9 cellular contexts compared by ENCODE assay signal in genomic region chr11:6357222-6357621, GRCh38. TPM values are rescaled to one million over a fixed set of nuclear protein-coding genes. Genes with fewer than 3 reads are reported as not detected.
DNase-seq lines count a peak whose midpoint lies in the region; ATAC-seq, FAIRE-seq and TF ChIP-seq lines count a peak whose summit lies in the region.
"Had no signal": no experiment of that assay in that cellular context is flagged by ENCODE, and none has a peak within 500 bp of the region (broad histone marks: within the 10 kb centered on the region; RNA-seq: fewer than 3 reads in every experiment).

No MANE protein-coding gene starts in this region.

- H3K9me3 ChIP-seq in keratinocyte (ENCODE audit: control insufficient read depth, low read depth, low read length): no peaks in the 10 kb centered on the region
- no peaks in the 10 kb centered on the region for H3K9me3 ChIP-seq in tibial artery
- H3K9me3 ChIP-seq in HepG2 (ENCODE audit: low read length): no peaks in the 10 kb centered on the region

- H3K36me3 ChIP-seq in keratinocyte (ENCODE audit: control insufficient read depth in 2 of 2, extremely low read depth in 1 of 2, insufficient read depth in 2 of 2, low read length in 2 of 2) (no peaks in the 10 kb centered on the region), tibial artery (no peaks in the 10 kb centered on the region), HepG2 (replicated peaks in 1 of 2; ENCODE audit: control insufficient read depth in 1 of 2, insufficient read depth in 2 of 2, low read length in 2 of 2) (no peaks in the 10 kb centered on the region)

- H3K79me2 ChIP-seq in keratinocyte (ENCODE audit: control insufficient read depth, insufficient read depth, low read length): no peaks in the 10 kb centered on the region
- no peaks in the 10 kb centered on the region for H3K79me2 ChIP-seq in HepG2 (ENCODE audit: insufficient read depth, low read length)

- TF ChIP-seq EP300 in HepG2 (IDR thresholded peaks at IDR 0.05; ENCODE audit: low read depth in 2 of 2, low read length in 2 of 2) (no peak), HepG2 (CRISPR knock-in tag; IDR thresholded peaks at IDR 0.05; ENCODE audit: borderline replicate concordance) (no peak)

- FAIRE-seq in keratinocyte (lab: Jason Lieb, UNC) (no peak), HepG2 (lab: Jason Lieb, UNC) (no peak)

- no peak for ATAC-seq in HepG2

- H3K27ac ChIP-seq in keratinocyte (ENCODE audit: control insufficient read depth, insufficient read depth, low read length) (no peak overlapping the region), tibial artery (peak overlapping the region; percentile 73 to 79), HepG2 (ENCODE audit: extremely low read length, insufficient read depth, low read length) (no peak overlapping the region)

- H2AFZ ChIP-seq in keratinocyte (ENCODE audit: control insufficient read depth, low read length) (peak overlapping the region; percentile 85), HepG2 (ENCODE audit: low read length) (no peak overlapping the region)

- 41% methylated on average over 8 of the region's 9 CpGs for WGBS in HepG2 (ENCODE audit: low lambda C conversion rate)

- no peak for TF ChIP-seq RAD21 in HepG2 (CRISPR knock-in tag; IDR thresholded peaks at IDR 0.05)

- TF ChIP-seq CTCF in keratinocyte (optimal IDR thresholded peaks at IDR 0.05 in 1 of 3, IDR thresholded peaks at IDR 0.05 in 1 of 3, conservative IDR thresholded peaks at IDR 0.05 in 1 of 3; ENCODE audit: extremely low read depth in 1 of 3, insufficient read depth in 2 of 3, low read length in 3 of 3) (no peak), tibial artery (IDR thresholded peaks at IDR 0.05) (no peak), HepG2 (CRISPR knock-in tag; IDR thresholded peaks at IDR 0.05) (no peak)

- CTCF ChIA-PET in HepG2 (lab: Yijun Ruan, JAX; ENCODE audit: low intra/inter-chr PET ratio, low total read pairs): no interaction called here

- H4K20me1 ChIP-seq in keratinocyte (ENCODE audit: control insufficient read depth, extremely low read depth, insufficient read depth, low read length) (no peaks in the 10 kb centered on the region), HepG2 (ENCODE audit: insufficient read depth, low read length) (no peaks in the 10 kb centered on the region)

- H3K4me2 ChIP-seq in keratinocyte (ENCODE audit: control insufficient read depth, extremely low read depth, insufficient read depth, low read depth, low read length) (peak overlapping the region; percentile 50), HepG2 (ENCODE audit: low read depth, low read length) (no peak overlapping the region)

- no peak overlapping the region for H3K9ac ChIP-seq in keratinocyte (ENCODE audit: control insufficient read depth, extremely low read depth, insufficient read depth, low read length)
- no peak overlapping the region for H3K9ac ChIP-seq in HepG2 (ENCODE audit: insufficient read depth, low read depth, low read length)

- POLR2A ChIA-PET in HepG2 (lab: Yijun Ruan, JAX): no interaction called here

- no peaks in the 10 kb centered on the region for H3K9me1 ChIP-seq in keratinocyte (ENCODE audit: control insufficient read depth, extremely low read depth, insufficient read depth, low read length)

- H3K4me1 ChIP-seq in keratinocyte (ENCODE audit: control insufficient read depth, extremely low read depth, insufficient read depth, low read length): peaks cover 6% of the 10 kb centered on the region
- H3K4me1 ChIP-seq in tibial artery: peaks cover 0 to 33% (median 18%) of the 10 kb centered on the region in 4 donors
- H3K4me1 ChIP-seq in HepG2 (ENCODE audit: insufficient read depth, low read length): peaks cover 22% of the 10 kb centered on the region

- no peak for TF ChIP-seq POLR2A in HepG2 (IDR thresholded peaks at IDR 0.05; ENCODE audit: insufficient read depth in 1 of 2, low read depth in 2 of 2, low read length in 2 of 2)

- intact Hi-C loops in tibial artery (cut with DNase I; ENCODE audit: low total_unique reads) (loop anchor here (5.0 kb wide), 1 partner anchor 35 kb away; the partner anchor contains the start of gene CAVIN3), HepG2 (cut with micrococcal nuclease; ENCODE audit: unreplicated experiment) (loop anchor here (10.0 kb wide), 1 partner anchor 882 kb away; no protein-coding TSS in a partner anchor)

- DNase-seq in activated T-cell treated with anti-CD3 and anti-CD28 coated beads for 24 hours (ENCODE audit: low read depth) (peak; percentile 20), amniotic epithelial cell (ENCODE audit: low read depth) (peak; percentile 81), keratinocyte (ENCODE audit: low read depth, low spot score) (peak; percentile 28), tibial artery (peak; percentile 60 to 89), NCI-H2196 treated with DMSO at 0.1 percent for 48 hours (lab: John Stamatoyannopoulos, UW; ENCODE audit: unreplicated experiment) (no peak), NCI-H1436 (lab: John Stamatoyannopoulos, UW) (no peak), HepG2 (ENCODE audit: low spot score) (no peak)
- DNase-seq in activated T-cell treated with anti-CD3 and anti-CD28 coated beads, Interleukin-2, amount 50 U/mL, for 1 hour: no peak
- DNase-seq: NCI-H146 had no signal

- H3K27me3 ChIP-seq in keratinocyte (ENCODE audit: control insufficient read depth, extremely low read depth, insufficient read depth, low read length) (no peaks in the 10 kb centered on the region), tibial artery (no peaks in the 10 kb centered on the region), HepG2 (ENCODE audit: control insufficient read depth in 1 of 2, insufficient read depth in 2 of 2, low read length in 2 of 2) (no peaks in the 10 kb centered on the region)

- H3K4me3 ChIP-seq in keratinocyte (ENCODE audit: control insufficient read depth in 2 of 3, extremely low read depth in 1 of 3, insufficient read depth in 2 of 3, low read depth in 1 of 3, low read length in 3 of 3) (no peak overlapping the region), tibial artery (no peak overlapping the region), HepG2 (replicated peaks in 1 of 3; ENCODE audit: insufficient read depth in 1 of 3, low read depth in 2 of 3, low read length in 3 of 3) (no peak overlapping the region)

- BruUV-seq in HepG2 (replicated peaks; lab: Mats Ljungman, UMichigan): no TSS peak

- dilution Hi-C loops in keratinocyte (cut with MboI; ENCODE audit: extremely low pct_ligation_motif_present, low sequenced_read_pairs): no loop called here

- in situ Hi-C loops in HepG2 (cut with HindIII; ENCODE audit: extremely low pct_ligation_motif_present, low pct_unique_long_range_greater_than_20kb): no loop called here

RNA-seq across cellular contexts. Expression of gene SMPD1, which starts 33.1 kb away (rescaled TPM):
- polyA plus RNA-seq in keratinocyte (7.3 to 12.6 TPM (median 8.0 TPM) in 3 replicates), HepG2 (2011; rRNA removed) (6.3 and 9.2 TPM in 2 replicates)
- 11.0 TPM for polyA plus RNA-seq in keratinocyte (2011; ENCODE audit: low read depth)
- 6.9 and 7.5 TPM in 2 replicates for polyA plus RNA-seq in keratinocyte (2011; cell fraction: cytosol; rRNA removed)
- polyA plus RNA-seq in keratinocyte (2011; cell fraction: nucleus; rRNA removed): 17.9 and 18.9 TPM in 2 replicates
- polyA plus RNA-seq in keratinocyte (2012; ENCODE audit: low replicate concordance): 12.0 and 33.7 TPM in 2 replicates
- polyA minus RNA-seq in keratinocyte: 8.1 to 21.8 TPM (median 9.0 TPM) in 3 replicates
- 14.6 TPM for polyA minus RNA-seq in keratinocyte (2011; cell fraction: cytosol; rRNA and poly(A)+ RNA removed)
- polyA minus RNA-seq in keratinocyte (2011; cell fraction: nucleus; rRNA and poly(A)+ RNA removed): 10.7 and 12.0 TPM in 2 replicates
- 5.3 and 8.4 TPM in 2 replicates for total RNA-seq in HepG2 (2016; rRNA removed; fragmentation: Illumina TruSeq; extraction: Trizol)
- total RNA-seq in HepG2 (2016; cell fraction: cytosol; rRNA removed; fragmentation: Illumina TruSeq; extraction: Trizol; ENCODE audit: low read depth): 3.1 and 3.7 TPM in 2 replicates
- total RNA-seq in HepG2 (2016; cell fraction: insoluble cytoplasmic fraction; rRNA removed; fragmentation: Illumina TruSeq; extraction: Trizol): 3.9 and 9.3 TPM in 2 replicates
- total RNA-seq in HepG2 (2016; cell fraction: membrane; rRNA removed; fragmentation: Illumina TruSeq; extraction: Trizol): 7.2 TPM in 2 replicates
- total RNA-seq in HepG2 (2016; cell fraction: nucleus; rRNA removed; fragmentation: Illumina TruSeq; extraction: Trizol): 7.5 and 7.8 TPM in 2 replicates
- polyA plus RNA-seq in HepG2 (2011; cell fraction: cytosol; rRNA removed): 6.7 and 8.2 TPM in 2 replicates
- polyA plus RNA-seq in HepG2 (2011; cell fraction: nucleus; rRNA removed): 5.6 and 6.2 TPM in 2 replicates
- 5.3 and 6.5 TPM in 2 replicates for polyA plus RNA-seq in HepG2 (2012)
- 3.8 and 4.6 TPM in 2 replicates for polyA plus RNA-seq in HepG2 (2016; cell fraction: cytosol; fragmentation: Illumina TruSeq; extraction: Trizol; ENCODE audit: low read depth)
- polyA plus RNA-seq in HepG2 (2016; cell fraction: insoluble cytoplasmic fraction; fragmentation: Illumina TruSeq; extraction: Trizol; ENCODE audit: low read depth): 4.9 and 6.3 TPM in 2 replicates
- 8.5 and 9.0 TPM in 2 replicates for polyA plus RNA-seq in HepG2 (2016; cell fraction: membrane; fragmentation: Illumina TruSeq; extraction: Trizol; ENCODE audit: low read depth)
- 16.3 TPM in 2 replicates for polyA plus RNA-seq in HepG2 (2016; cell fraction: nucleus; fragmentation: Illumina TruSeq; extraction: Trizol; ENCODE audit: insufficient read depth, low read depth)
- 5.4 and 13.1 TPM in 2 replicates for polyA minus RNA-seq in HepG2 (2011; rRNA and poly(A)+ RNA removed; ENCODE audit: low replicate concordance)
- polyA minus RNA-seq in HepG2 (2011; cell fraction: cytosol; rRNA and poly(A)+ RNA removed): 4.3 and 5.8 TPM in 2 replicates
- 1.7 and 2.2 TPM in 2 replicates for polyA minus RNA-seq in HepG2 (2011; cell fraction: nucleus; rRNA and poly(A)+ RNA removed)

RNA-seq across cellular contexts. Expression of gene CAVIN3, which starts 36.9 kb away (rescaled TPM):
- polyA plus RNA-seq in keratinocyte (26.0 to 43.0 TPM (median 30.1 TPM) in 3 replicates), HepG2 (2011; rRNA removed) (not detected in 2 replicates)
- polyA plus RNA-seq in keratinocyte (2011; ENCODE audit: low read depth): 1.6 TPM
- 12.2 and 49.7 TPM in 2 replicates for polyA plus RNA-seq in keratinocyte (2011; cell fraction: cytosol; rRNA removed)
- 15.5 and 20.8 TPM in 2 replicates for polyA plus RNA-seq in keratinocyte (2011; cell fraction: nucleus; rRNA removed)
- 5.5 and 85.3 TPM in 2 replicates for polyA plus RNA-seq in keratinocyte (2012; ENCODE audit: low replicate concordance)
- polyA minus RNA-seq in keratinocyte: 3.3 to 6.2 TPM (median 3.4 TPM) in 3 replicates
- 23.0 TPM for polyA minus RNA-seq in keratinocyte (2011; cell fraction: cytosol; rRNA and poly(A)+ RNA removed)
- polyA minus RNA-seq in keratinocyte (2011; cell fraction: nucleus; rRNA and poly(A)+ RNA removed): 8.4 and 9.0 TPM in 2 replicates
- not detected in 2 replicates for total RNA-seq in HepG2 (2016; rRNA removed; fragmentation: Illumina TruSeq; extraction: Trizol)
- not detected in 2 replicates for total RNA-seq in HepG2 (2016; cell fraction: cytosol; rRNA removed; fragmentation: Illumina TruSeq; extraction: Trizol; ENCODE audit: low read depth)
- total RNA-seq in HepG2 (2016; cell fraction: insoluble cytoplasmic fraction; rRNA removed; fragmentation: Illumina TruSeq; extraction: Trizol): not detected in 2 replicates
- not detected in 2 replicates for total RNA-seq in HepG2 (2016; cell fraction: membrane; rRNA removed; fragmentation: Illumina TruSeq; extraction: Trizol)
- total RNA-seq in HepG2 (2016; cell fraction: nucleus; rRNA removed; fragmentation: Illumina TruSeq; extraction: Trizol): not detected in 2 replicates
- not detected in 2 replicates for polyA plus RNA-seq in HepG2 (2011; cell fraction: cytosol; rRNA removed)
- polyA plus RNA-seq in HepG2 (2011; cell fraction: nucleus; rRNA removed): not detected in 2 replicates
- not detected in 2 replicates for polyA plus RNA-seq in HepG2 (2012)
- polyA plus RNA-seq in HepG2 (2016; cell fraction: cytosol; fragmentation: Illumina TruSeq; extraction: Trizol; ENCODE audit: low read depth): not detected in 2 replicates
- polyA plus RNA-seq in HepG2 (2016; cell fraction: insoluble cytoplasmic fraction; fragmentation: Illumina TruSeq; extraction: Trizol; ENCODE audit: low read depth): not detected in 2 replicates
- not detected in 2 replicates for polyA plus RNA-seq in HepG2 (2016; cell fraction: membrane; fragmentation: Illumina TruSeq; extraction: Trizol; ENCODE audit: low read depth)
- polyA plus RNA-seq in HepG2 (2016; cell fraction: nucleus; fragmentation: Illumina TruSeq; extraction: Trizol; ENCODE audit: insufficient read depth, low read depth): not detected in 2 replicates
- polyA minus RNA-seq in HepG2 (2011; rRNA and poly(A)+ RNA removed; ENCODE audit: low replicate concordance): 8.6 TPM in 1 of 2 replicates, not detected in the other
- polyA minus RNA-seq in HepG2 (2011; cell fraction: cytosol; rRNA and poly(A)+ RNA removed): not detected in 2 replicates
- not detected in 2 replicates for polyA minus RNA-seq in HepG2 (2011; cell fraction: nucleus; rRNA and poly(A)+ RNA removed)

Comparison
In these comparisons a context has a peak if more than half of its experiments do, and no peak if none do; other contexts are left out.
1. DNase-seq: peak in activated T-cell treated with anti-CD3 and anti-CD28 coated beads for 24 hours (single experiment), amniotic epithelial cell (single experiment), keratinocyte (single experiment) and tibial artery (2 of 2); none in activated T-cell treated with anti-CD3 and anti-CD28 coated beads, Interleukin-2, amount 50 U/mL, for 1 hour (single experiment), NCI-H2196 treated with DMSO at 0.1 percent for 48 hours (single experiment), NCI-H1436 (single experiment) and HepG2 (single experiment).
2. H3K27ac ChIP-seq: peak in tibial artery (2 of 2); none in keratinocyte (single experiment) and HepG2 (single experiment).